In genomic region chr17:60522889-60523626, GRCh38 we compare ENCODE assay signal across 20 cellular contexts. TPM values are rescaled to one million over a fixed set of nuclear protein-coding genes. Genes with fewer than 3 reads are reported as not detected.
DNase-seq lines count a peak whose midpoint lies in the region; ATAC-seq and TF ChIP-seq lines count a peak whose summit lies in the region.
"Had no signal": no experiment of that assay in that cellular context is flagged by ENCODE, and none has a peak within 500 bp of the region (broad histone marks: within the 10 kb centered on the region; RNA-seq: fewer than 3 reads in every experiment).

No MANE protein-coding gene starts in this region.

- H3K27me3 Mint-ChIP-seq in central memory CD8-positive, alpha-beta T cell: no peaks in the 10 kb centered on the region
- H3K27me3 Mint-ChIP-seq in nephron (ENCODE audit: low read depth): no peaks in the 10 kb centered on the region
- H3K27me3 Mint-ChIP-seq: activated CD4-positive, alpha-beta T cell treated with anti-CD3 and anti-CD28 coated beads for 36 hours; memory B cell had no signal

- H3K36me3 Mint-ChIP-seq in central memory CD8-positive, alpha-beta T cell (ENCODE audit: insufficient read depth): peaks cover 23% of the 10 kb centered on the region
- peaks cover 30% of the 10 kb centered on the region for H3K36me3 Mint-ChIP-seq in nephron (ENCODE audit: low read depth)

- no peaks in the 10 kb centered on the region for H3K9me3 Mint-ChIP-seq in central memory CD8-positive, alpha-beta T cell
- H3K9me3 Mint-ChIP-seq in nephron: no peaks in the 10 kb centered on the region
- H3K9me3 Mint-ChIP-seq: activated T-cell treated with anti-CD3 and anti-CD28 coated beads, Interleukin-2, amount 50 U/mL, for 4 hours; memory B cell had no signal

- H3K9me3 ChIP-seq in suprapubic skin: no peaks in the 10 kb centered on the region

- WGBS in suprapubic skin: 89% methylated on average over 3 of the region's 3 CpGs

- TF ChIP-seq EP300 in suprapubic skin (IDR thresholded peaks at IDR 0.05): no peak

- no peaks in the 10 kb centered on the region for H3K27me3 ChIP-seq in suprapubic skin

- no peak for ATAC-seq in central memory CD8-positive, alpha-beta T cell (replicated peaks; ENCODE audit: extremely low read depth, poor library complexity, severe bottlenecking)
- ATAC-seq in GM19397 (IDR thresholded peaks at IDR 0.05; ENCODE audit: unreplicated experiment): no peak
- ATAC-seq: activated CD4-positive, alpha-beta T cell treated with anti-CD3 and anti-CD28 coated beads for 36 hours; activated T-cell treated with anti-CD3 and anti-CD28 coated beads, Interleukin-2, amount 50 U/mL, for 4 hours; Panc1; stimulated activated naive CD8-positive, alpha-beta T cell treated with anti-CD3 and anti-CD28 coated beads, Interleukin-15, Interleukin-2, amounts not matched to agents 100 U/mL and 50 U/mL, for 24 hours had no signal

- no peak for TF ChIP-seq CTCF in AG10803 (conservative IDR thresholded peaks at IDR 0.05; ENCODE audit: low read length)
- TF ChIP-seq CTCF in HFF-Myc (IDR thresholded peaks at IDR 0.05; ENCODE audit: low read depth, low read length, missing control alignments): no peak
- no peak for TF ChIP-seq CTCF in nephron (IDR thresholded peaks at IDR 0.05; ENCODE audit: unreplicated experiment in 3 of 3)
- TF ChIP-seq CTCF in suprapubic skin (IDR thresholded peaks at IDR 0.05): no peak

- no peak overlapping the region for H3K4me3 Mint-ChIP-seq in central memory CD8-positive, alpha-beta T cell
- peak overlapping the region; percentile 45 to 62 (median 45) for H3K4me3 Mint-ChIP-seq in nephron

- H3K27ac Mint-ChIP-seq in central memory CD8-positive, alpha-beta T cell (ENCODE audit: low read depth): peak overlapping the region; percentile 5
- peak overlapping the region in 2 of 3 experiments; percentile 0 to 18 for H3K27ac Mint-ChIP-seq in nephron
- H3K27ac Mint-ChIP-seq: activated CD4-positive, alpha-beta T cell treated with anti-CD3 and anti-CD28 coated beads for 36 hours; memory B cell had no signal

- peaks cover 38% of the 10 kb centered on the region for H3K4me1 ChIP-seq in suprapubic skin

- H3K36me3 ChIP-seq in suprapubic skin: peaks cover 8% of the 10 kb centered on the region

- no peak for TF ChIP-seq POLR2A in suprapubic skin (IDR thresholded peaks at IDR 0.05)

- H3K27ac ChIP-seq in suprapubic skin: no peak overlapping the region
- H3K27ac ChIP-seq: C4-2B, KMS-11 had no signal

- DNase-seq in AG10803 (ENCODE audit: low read depth) (no peak), HFF-Myc (ENCODE audit: extremely low read depth, low read depth) (no peak), NOMO-1 treated with dmso at 0.1 percent for 144 hours (lab: John Stamatoyannopoulos, UW; ENCODE audit: unreplicated experiment) (no peak), suprapubic skin (ENCODE audit: low spot score in 2 of 2) (no peak)
- DNase-seq in central memory CD8-positive, alpha-beta T cell (ENCODE audit: low spot score in 2 of 2): no peak
- DNase-seq in activated effector memory CD4-positive, alpha-beta T cell treated with Interleukin-2 at 50 U/mL for 16 hours: no peak
- DNase-seq: activated CD4-positive, alpha-beta T cell treated with anti-CD3 and anti-CD28 coated beads for 36 hours; activated T-cell treated with anti-CD3 and anti-CD28 coated beads, Interleukin-2, amount 50 U/mL, for 4 hours; EL; foreskin melanocyte; NCI-H510A; occipital lobe; small intestine; stimulated activated naive CD8-positive, alpha-beta T cell treated with anti-CD3 and anti-CD28 coated beads, Interleukin-15, Interleukin-2, amounts not matched to agents 100 U/mL and 50 U/mL, for 24 hours had no signal

- H3K4me3 ChIP-seq in AG10803 (ENCODE audit: low read length) (peak overlapping the region; percentile 20), HFF-Myc (replicated peaks; ENCODE audit: low read depth, low read length) (peak overlapping the region; percentile 98; the same call in 1 of the 2 replicates), suprapubic skin (no peak overlapping the region)

- peaks cover 42% of the 10 kb centered on the region for H3K4me1 Mint-ChIP-seq in central memory CD8-positive, alpha-beta T cell
- peaks cover 20% of the 10 kb centered on the region for H3K4me1 Mint-ChIP-seq in nephron

RNA-seq across cellular contexts. Expression of gene APPBP2, which starts 3.0 kb away (rescaled TPM):
- total RNA-seq in suprapubic skin: 10 to 100 TPM; 15.4 to 26.3 (median 17.8) TPM
